Comparison of ENCODE assay signal across 19 cellular contexts in genomic region chr18:46322941-46323340, GRCh38.
"Had no signal": no experiment of that assay in that cellular context is flagged by ENCODE, and none has a peak within 500 bp of the region (broad histone marks: within the 10 kb centered on the region; RNA-seq: fewer than 3 reads in every experiment).

No MANE protein-coding gene starts in this region.

- H3K36me3 ChIP-seq: adrenal gland, ascending aorta, colonic mucosa, heart right ventricle, right lobe of liver, tibial nerve, uterus had no signal

- H3K4me1 ChIP-seq: adrenal gland, ascending aorta, colonic mucosa, right lobe of liver, uterus had no signal

- H3K27ac ChIP-seq: adrenal gland, ascending aorta, colonic mucosa, heart right ventricle, right lobe of liver, skin epidermis, tibial nerve, uterus had no signal

- H3K9me3 ChIP-seq: adrenal gland, ascending aorta, colonic mucosa, heart right ventricle, right lobe of liver, tibial nerve, uterus had no signal

- H3K27me3 ChIP-seq: adrenal gland, ascending aorta, colonic mucosa, heart right ventricle, right lobe of liver, tibial nerve, uterus had no signal

- DNase-seq: activated CD4-positive, alpha-beta T cell treated with anti-CD3 and anti-CD28 coated beads, Interleukin-2, amount 50 U/mL, for 48 hours; activated CD8-positive, alpha-beta memory T cell treated with anti-CD3 and anti-CD28 coated beads, Interleukin-2, amount 50 U/mL, for 48 hours; activated naive CD4-positive, alpha-beta T cell; activated T-cell treated with anti-CD3 and anti-CD28 coated beads, Interleukin-2, amount 50 U/mL, for 4 hours; adrenal gland; colonic mucosa; foreskin fibroblast; heart right ventricle; kidney glomerular epithelial cell; left ventricle myocardium superior; nephron progenitor cell; occipital lobe; right lobe of liver; stimulated activated CD4-positive, alpha-beta T cell treated with anti-CD3 and anti-CD28 coated beads, Interleukin-1b, Interleukin-23, amount 100 ng/mL, for 48 hours; T1000; uterus had no signal

- ATAC-seq: activated T-cell treated with anti-CD3 and anti-CD28 coated beads, Interleukin-2, amount 50 U/mL, for 4 hours; heart right ventricle; left ventricle myocardium superior; right lobe of liver had no signal

- H3K4me3 ChIP-seq: adrenal gland, ascending aorta, colonic mucosa, heart right ventricle, right lobe of liver, skin epidermis, tibial nerve, uterus had no signal
